8 cellular contexts compared by ENCODE assay signal in the genomic region with DNA sequence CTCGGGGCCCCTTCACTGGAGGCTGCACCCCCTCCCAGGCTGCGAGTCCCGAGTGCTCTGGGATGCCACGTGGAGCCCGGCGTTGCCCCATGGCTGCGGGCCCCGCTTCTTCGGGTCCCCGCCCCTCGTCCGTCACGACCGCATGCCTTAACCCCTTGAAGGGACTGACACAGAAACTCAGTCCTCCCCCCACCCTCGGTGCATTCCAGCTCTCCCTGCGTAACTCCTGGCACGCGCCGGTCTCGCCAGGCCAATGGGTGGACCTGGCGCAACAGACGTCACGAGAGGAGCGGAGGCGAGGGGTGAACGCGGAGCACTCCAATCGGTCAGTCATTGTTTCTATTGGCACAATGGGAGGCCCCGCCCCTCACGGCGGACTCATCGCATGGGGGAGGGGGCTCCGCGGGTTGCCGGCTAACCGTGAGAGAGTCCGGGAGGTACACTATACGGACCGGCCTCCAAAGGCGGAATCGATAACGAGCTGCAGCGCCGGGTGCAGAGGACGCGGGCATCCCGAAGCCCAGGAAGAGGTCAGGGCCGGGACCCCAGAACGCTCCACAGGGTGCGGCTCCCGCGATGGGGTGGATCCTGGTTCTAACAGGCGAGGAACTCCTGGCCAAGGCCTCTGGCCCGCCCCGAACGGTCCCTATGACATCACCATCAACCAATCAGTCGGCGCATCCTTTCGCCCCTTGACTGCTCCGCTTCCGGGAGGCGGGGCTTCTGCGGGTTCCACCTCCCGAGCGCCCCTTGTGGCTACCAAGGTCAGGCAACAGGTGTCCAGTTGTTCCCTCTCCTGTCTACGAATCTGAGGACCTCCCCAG. TPM values are rescaled to one million over a fixed set of nuclear protein-coding genes. Genes with fewer than 3 reads are reported as not detected.
DNase-seq lines count a peak whose midpoint lies in the region; ATAC-seq and TF ChIP-seq lines count a peak whose summit lies in the region.

No MANE protein-coding gene starts in this region.

- DNase-seq in AG09309 (ENCODE audit: low read depth) (peak; percentile 97), NCI-H510A (lab: John Stamatoyannopoulos, UW) (peak; percentile 93), coronary artery (ENCODE audit: low spot score) (peak; percentile 99), left colon (peak; percentile 95 to 97)
- peak; percentile 98 for DNase-seq in activated CD4-positive, alpha-beta T cell treated with anti-CD3 and anti-CD28 coated beads, Interleukin-2, amount 10 ng/mL, durations not matched to agents 24 days and 14 days
- peak; percentile 67 to 76 for DNase-seq in stimulated activated CD4-positive, alpha-beta T cell treated with anti-CD3 and anti-CD28 coated beads, Interleukin-1b, Interleukin-23, amount 100 ng/mL, for 4 hours (ENCODE audit: low read depth in 2 of 2)

- H3K27me3 Mint-ChIP-seq in activated CD4-positive, alpha-beta T cell treated with anti-CD3 and anti-CD28 coated beads, Interleukin-2, amount 10 ng/mL, durations not matched to agents 24 days and 14 days = peaks cover 9% of the 10 kb centered on the region

- ATAC-seq in GM19023 (IDR thresholded peaks at IDR 0.05; ENCODE audit: unreplicated experiment) (peak; percentile 83), HG03196 (IDR thresholded peaks at IDR 0.05; ENCODE audit: unreplicated experiment) (peak; percentile 74), left colon (peak; percentile 84)

- no peaks in the 10 kb centered on the region for H3K9me3 Mint-ChIP-seq in activated CD4-positive, alpha-beta T cell treated with anti-CD3 and anti-CD28 coated beads, Interleukin-2, amount 10 ng/mL, durations not matched to agents 24 days and 14 days

- peak overlapping the region; percentile 96 for H3K4me3 Mint-ChIP-seq in activated CD4-positive, alpha-beta T cell treated with anti-CD3 and anti-CD28 coated beads, Interleukin-2, amount 10 ng/mL, durations not matched to agents 24 days and 14 days

- peak overlapping the region; percentile 52 for H3K4me3 ChIP-seq in AG09309 (ENCODE audit: control insufficient read depth, low read depth, low read length)
- H3K4me3 ChIP-seq in coronary artery = peak overlapping the region; percentile 90

- peaks cover 9% of the 10 kb centered on the region for H3K36me3 Mint-ChIP-seq in activated CD4-positive, alpha-beta T cell treated with anti-CD3 and anti-CD28 coated beads, Interleukin-2, amount 10 ng/mL, durations not matched to agents 24 days and 14 days (ENCODE audit: low read depth)

- H3K27ac ChIP-seq in coronary artery = peak overlapping the region; percentile 93 to 95

- TF ChIP-seq CTCF in AG09309 (IDR thresholded peaks at IDR 0.05; ENCODE audit: control insufficient read depth, insufficient read depth, low read depth, low read length, missing control alignments) (peak; percentile 79), coronary artery (IDR thresholded peaks at IDR 0.05) (peak; percentile 33)

- intact Hi-C loops in activated CD4-positive, alpha-beta T cell treated with anti-CD3 and anti-CD28 coated beads, Interleukin-2, amount 10 ng/mL, durations not matched to agents 24 days and 14 days (cut with micrococcal nuclease) = loop anchor here (2.0 kb wide), 2 partner anchors 53 to 107 kb away; a partner anchor contains a TSS
- intact Hi-C loops in left colon (cut with DNase I, micrococcal nuclease) = no loop called here

- peak overlapping the region; percentile 98 for H3K27ac Mint-ChIP-seq in activated CD4-positive, alpha-beta T cell treated with anti-CD3 and anti-CD28 coated beads, Interleukin-2, amount 10 ng/mL, durations not matched to agents 24 days and 14 days

- H3K4me1 Mint-ChIP-seq in activated CD4-positive, alpha-beta T cell treated with anti-CD3 and anti-CD28 coated beads, Interleukin-2, amount 10 ng/mL, durations not matched to agents 24 days and 14 days = peaks cover 11% of the 10 kb centered on the region

RNA-seq across cellular contexts. Expression of a gene that starts 1.0 kb away (rescaled TPM):
- 14.5 and 15.2 TPM in 2 replicates for total RNA-seq in activated CD4-positive, alpha-beta T cell treated with anti-CD3 and anti-CD28 coated beads, Interleukin-2, amount 10 ng/mL, durations not matched to agents 24 days and 14 days
- total RNA-seq in left colon = 1 to 10 TPM; 1.4 to 2.4 TPM

RNA-seq across cellular contexts. Expression of a gene that starts 22.0 kb away (rescaled TPM):
- total RNA-seq in activated CD4-positive, alpha-beta T cell treated with anti-CD3 and anti-CD28 coated beads, Interleukin-2, amount 10 ng/mL, durations not matched to agents 24 days and 14 days = 53.1 and 54.1 TPM in 2 replicates
- 10 to 100 TPM; 19.5 to 24.8 TPM for total RNA-seq in left colon

RNA-seq across cellular contexts. Expression of a gene that starts 28.4 kb away (rescaled TPM):
- 57.2 and 58.2 TPM in 2 replicates for total RNA-seq in activated CD4-positive, alpha-beta T cell treated with anti-CD3 and anti-CD28 coated beads, Interleukin-2, amount 10 ng/mL, durations not matched to agents 24 days and 14 days
- 100 to 1,000 TPM; 116 to 121 TPM for total RNA-seq in left colon

RNA-seq across cellular contexts. Expression of a gene that starts 42.1 kb away (rescaled TPM):
- 0.64 and 0.89 TPM in 2 replicates for total RNA-seq in activated CD4-positive, alpha-beta T cell treated with anti-CD3 and anti-CD28 coated beads, Interleukin-2, amount 10 ng/mL, durations not matched to agents 24 days and 14 days
- 1 to 10 TPM in 1 of 2 donors, under 1 TPM in 1; 0.84 to 2.2 TPM for total RNA-seq in left colon

RNA-seq across cellular contexts. Expression of a gene that starts 53.3 kb away (rescaled TPM):
- total RNA-seq in activated CD4-positive, alpha-beta T cell treated with anti-CD3 and anti-CD28 coated beads, Interleukin-2, amount 10 ng/mL, durations not matched to agents 24 days and 14 days = 57.9 and 58.4 TPM in 2 replicates
- 100 to 1,000 TPM; 112 to 128 TPM for total RNA-seq in left colon

Comparison
In these comparisons a context has a peak if more than half of its experiments do, and no peak if none do; other contexts are left out.
1. Peak in every context shown above with its lines: DNase-seq, ATAC-seq, H3K4me3 ChIP-seq and H3K27ac ChIP-seq.